Comparison of ENCODE assay signal across 13 cellular contexts in the genomic region with DNA sequence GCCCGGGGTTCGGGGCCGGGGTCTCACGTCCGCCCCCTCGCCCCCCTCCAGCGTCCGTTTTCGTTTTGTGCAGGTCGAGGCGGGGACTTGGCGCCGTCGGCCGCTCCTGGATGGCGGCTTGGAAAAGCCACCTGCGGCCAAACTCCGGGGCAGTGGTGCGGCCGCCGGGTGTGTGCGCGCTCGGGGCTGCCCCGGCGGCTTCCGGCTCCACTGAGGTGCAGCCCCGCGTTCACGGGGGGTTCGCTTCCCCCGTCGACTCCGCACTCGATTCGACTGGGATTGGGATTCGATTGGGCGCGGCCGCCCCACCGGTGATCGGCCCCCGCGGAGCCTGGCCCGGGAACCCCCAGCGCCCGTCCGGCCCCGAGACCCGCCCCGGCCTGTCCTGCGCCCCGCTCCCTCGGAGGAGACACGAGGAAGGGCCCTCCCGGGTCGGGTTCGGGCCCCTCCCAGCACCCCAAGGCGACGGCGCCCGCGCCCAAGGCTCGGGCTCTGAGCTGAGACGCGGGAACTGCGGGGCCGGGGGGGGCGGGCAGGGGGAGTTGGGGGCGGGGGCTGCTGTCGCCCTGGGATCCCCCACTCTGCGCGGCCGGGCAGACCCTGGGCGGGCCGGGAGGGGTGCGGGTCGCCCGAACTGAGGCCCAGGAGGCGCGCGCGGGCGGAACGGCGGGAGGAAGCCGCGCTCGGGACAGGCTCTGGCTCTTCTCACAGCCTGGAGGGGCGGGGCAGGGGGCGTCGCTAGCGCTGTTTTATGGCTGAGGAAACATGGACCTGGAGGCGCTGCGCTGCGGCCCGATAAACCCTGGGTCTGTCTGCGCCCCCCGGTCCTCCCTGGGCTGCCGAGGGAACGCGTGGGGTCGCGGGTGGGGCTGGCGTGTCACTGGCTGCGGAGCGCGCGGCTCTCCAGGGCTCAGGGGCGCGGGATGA. TPM values are rescaled to one million over a fixed set of nuclear protein-coding genes. Genes with fewer than 3 reads are reported as not detected.
DNase-seq lines count a peak whose midpoint lies in the region; ATAC-seq and TF ChIP-seq lines count a peak whose summit lies in the region.
"Had no signal": no experiment of that assay in that cellular context is flagged by ENCODE, and none has a peak within 500 bp of the region (broad histone marks: within the 10 kb centered on the region; RNA-seq: fewer than 3 reads in every experiment).

No MANE protein-coding gene starts in this region.

- H4K20me1 ChIP-seq in SK-N-SH (ENCODE audit: insufficient read depth), result 0 out of 2 replicates have a peak, but pooled peaks cover 4% of the 10 kb centered on the region

- peak overlapping the region in 1 of 2 donors; percentile 22 for H3K4me3 Mint-ChIP-seq in stimulated activated naive B cell treated with anti-CD40 and anti-IgM and Interleukin-4, amounts not matched to agents 10 μg/mL and 1 μg/mL and 100 μg/mL, for 72 hours

- peaks cover 18 to 47% of the 10 kb centered on the region in 2 donors for H3K27me3 Mint-ChIP-seq in stimulated activated naive B cell treated with anti-CD40 and anti-IgM and Interleukin-4, amounts not matched to agents 10 μg/mL and 1 μg/mL and 100 μg/mL, for 72 hours

- no peak for TF ChIP-seq CTCF in SK-N-SH (IDR thresholded peaks at IDR 0.05)

- H3K9me3 ChIP-seq in SK-N-SH (no peaks in the 10 kb centered on the region), NT2/D1 (ENCODE audit: insufficient read depth, low read length) (no peaks in the 10 kb centered on the region), iPS-18c (ENCODE audit: control insufficient read depth, insufficient read depth, low read length) (peaks cover 13% of the 10 kb centered on the region)
- H3K9me3 ChIP-seq: lower lobe of right lung had no signal

- CTCF ChIA-PET in SK-N-SH (lab: Yijun Ruan, JAX), result interaction anchor here (4.0 kb wide), 1 partner anchor 133 kb away, joined by 28 read pairs; no protein-coding TSS in a partner anchor

- H3K9me3 Mint-ChIP-seq in stimulated activated naive B cell treated with anti-CD40 and anti-IgM and Interleukin-4, amounts not matched to agents 10 μg/mL and 1 μg/mL and 100 μg/mL, for 72 hours, result no peaks in the 10 kb centered on the region

- H3F3A ChIP-seq in SK-N-SH (replicated peaks; ENCODE audit: insufficient read depth), result no peaks in the 10 kb centered on the region

- POLR2A ChIA-PET in SK-N-SH (lab: Yijun Ruan, JAX), result no interaction called here

- H3K79me2 ChIP-seq in SK-N-SH (ENCODE audit: insufficient read depth), result no peaks in the 10 kb centered on the region
- H3K79me2 ChIP-seq: parathyroid adenoma had no signal

- TF ChIP-seq RAD21 in SK-N-SH (IDR thresholded peaks at IDR 0.05; ENCODE audit: low read length), result no peak

- no peak for TF ChIP-seq EP300 in SK-N-SH (IDR thresholded peaks at IDR 0.05; ENCODE audit: borderline replicate concordance in 1 of 2, low read depth in 1 of 2, low read length in 1 of 2)

- H3K4me2 ChIP-seq in SK-N-SH, result no peak overlapping the region

- no peak overlapping the region for H3K27ac ChIP-seq in SK-N-SH (ENCODE audit: low read depth in 2 of 2, low read length in 1 of 2)
- H3K27ac ChIP-seq: lower lobe of right lung, parathyroid adenoma, SK-N-MC had no signal

- no peak overlapping the region for H3K4me3 ChIP-seq in SK-N-SH (ENCODE audit: low read depth in 2 of 2, low read length in 1 of 2)
- peak overlapping the region; percentile 24 for H3K4me3 ChIP-seq in NT2/D1 (ENCODE audit: insufficient read length, low read depth)
- H3K4me3 ChIP-seq in iPS-18c (ENCODE audit: insufficient read depth, low read depth, low read length), result peak overlapping the region; percentile 44
- H3K4me3 ChIP-seq: lower lobe of right lung, SK-N-MC had no signal

- H3K36me3 Mint-ChIP-seq in stimulated activated naive B cell treated with anti-CD40 and anti-IgM and Interleukin-4, amounts not matched to agents 10 μg/mL and 1 μg/mL and 100 μg/mL, for 72 hours, result peaks cover 8 to 11% of the 10 kb centered on the region in 2 donors

- ATAC-seq in SK-N-SH treated with all-trans-retinoic acid at 6 μM for 48 hours (no peak; the same call in 2 of the 3 replicates), GM19395 (IDR thresholded peaks at IDR 0.05; ENCODE audit: unreplicated experiment) (no peak)
- ATAC-seq in stimulated activated naive B cell treated with anti-CD40 and anti-IgM and Interleukin-4, amounts not matched to agents 10 μg/mL and 1 μg/mL and 100 μg/mL, for 72 hours (replicated peaks), result no peak
- ATAC-seq: lower lobe of right lung had no signal

- no peaks in the 10 kb centered on the region for H3K36me3 ChIP-seq in SK-N-SH (replicated peaks in 1 of 2; ENCODE audit: control insufficient read depth in 1 of 2, insufficient read depth in 2 of 2, low read length in 1 of 2)
- no peaks in the 10 kb centered on the region for H3K36me3 ChIP-seq in NT2/D1 (ENCODE audit: insufficient read depth, insufficient read length, low read length)

- H3K27ac Mint-ChIP-seq in stimulated activated naive B cell treated with anti-CD40 and anti-IgM and Interleukin-4, amounts not matched to agents 10 μg/mL and 1 μg/mL and 100 μg/mL, for 72 hours, result peak overlapping the region; percentile 25

- peaks cover 0 to 8% of the 10 kb centered on the region in 2 donors for H3K4me1 Mint-ChIP-seq in stimulated activated naive B cell treated with anti-CD40 and anti-IgM and Interleukin-4, amounts not matched to agents 10 μg/mL and 1 μg/mL and 100 μg/mL, for 72 hours

- no peaks in the 10 kb centered on the region for H3K9me2 ChIP-seq in SK-N-SH

- no peak overlapping the region for H2AFZ ChIP-seq in SK-N-SH (ENCODE audit: low read depth)
- H2AFZ ChIP-seq: parathyroid adenoma had no signal

- DNase-seq in SK-N-SH (peak; percentile 68), NT2/D1 (ENCODE audit: low read depth, low spot score) (no peak), hepatic stellate cell (ENCODE audit: low spot score) (no peak), NCI-H69 (lab: John Stamatoyannopoulos, UW) (no peak)
- DNase-seq in stimulated activated naive B cell treated with anti-CD40 and anti-IgM and Interleukin-4, amounts not matched to agents 10 μg/mL and 1 μg/mL and 100 μg/mL, for 72 hours, result no peak
- DNase-seq: activated CD4-positive, alpha-beta T cell treated with anti-CD3 and anti-CD28 coated beads for 1 hour; activated effector memory CD4-positive, alpha-beta T cell treated with anti-CD3 and anti-CD28 coated beads, Interleukin-2, amount 50 U/mL, for 16 hours; lower lobe of right lung had no signal

- H3K27me3 ChIP-seq in SK-N-SH (ENCODE audit: insufficient read depth) (peaks cover 46% of the 10 kb centered on the region), NT2/D1 (ENCODE audit: insufficient read depth, insufficient read length) (peaks cover 86% of the 10 kb centered on the region)

- H3K9ac ChIP-seq in SK-N-SH (no peak overlapping the region), NT2/D1 (ENCODE audit: insufficient read length, low read depth) (peak overlapping the region; percentile 32)
- H3K9ac ChIP-seq: parathyroid adenoma had no signal

- no peaks in the 10 kb centered on the region for H3K4me1 ChIP-seq in SK-N-SH (ENCODE audit: control insufficient read depth in 1 of 2, insufficient read depth in 2 of 2, low read depth in 1 of 2, low read length in 1 of 2)
- no peaks in the 10 kb centered on the region for H3K4me1 ChIP-seq in NT2/D1 (ENCODE audit: insufficient read depth, insufficient read length)
- H3K4me1 ChIP-seq: parathyroid adenoma had no signal

- no CpG with 5 or more reads among the region's 111 CpGs for WGBS in SK-N-SH (ENCODE audit: low lambda C conversion rate)

TF ChIP-seq in SK-N-SH, 30 proteins besides CTCF, POLR2A, EP300 and RAD21:
- TF ChIP-seq ELF1 (IDR thresholded peaks at IDR 0.05) (no peak), CHD2 (IDR thresholded peaks at IDR 0.05; ENCODE audit: low read length, partially characterized antibody) (no peak), TAF1 (IDR thresholded peaks at IDR 0.05; ENCODE audit: borderline replicate concordance, low read depth, low read length) (no peak), FOXM1 (IDR thresholded peaks at IDR 0.05; ENCODE audit: low read depth) (no peak), RCOR1 (IDR thresholded peaks at IDR 0.05; ENCODE audit: low read length) (no peak), MEF2A (IDR thresholded peaks at IDR 0.05; ENCODE audit: borderline replicate concordance, low read depth) (no peak), NRF1 (IDR thresholded peaks at IDR 0.05; ENCODE audit: low read depth, low read length) (no peak), POLR2AphosphoS5 (IDR thresholded peaks at IDR 0.05; ENCODE audit: low read depth, low read length) (no peak)
- TF ChIP-seq, protein P1, sequence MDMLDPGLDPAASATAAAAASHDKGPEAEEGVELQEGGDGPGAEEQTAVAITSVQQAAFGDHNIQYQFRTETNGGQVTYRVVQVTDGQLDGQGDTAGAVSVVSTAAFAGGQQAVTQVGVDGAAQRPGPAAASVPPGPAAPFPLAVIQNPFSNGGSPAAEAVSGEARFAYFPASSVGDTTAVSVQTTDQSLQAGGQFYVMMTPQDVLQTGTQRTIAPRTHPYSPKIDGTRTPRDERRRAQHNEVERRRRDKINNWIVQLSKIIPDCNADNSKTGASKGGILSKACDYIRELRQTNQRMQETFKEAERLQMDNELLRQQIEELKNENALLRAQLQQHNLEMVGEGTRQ (IDR thresholded peaks at IDR 0.05; ENCODE audit: borderline replicate concordance, low read depth, low read length), result no peak

TF ChIP-seq in SK-N-SH treated with all-trans-retinoic acid at 6 μM for 48 hours, 23 proteins besides CTCF, POLR2A, EP300 and RAD21 (continues in another document):
- TF ChIP-seq ARNTL (CRISPR knock-in tag; IDR thresholded peaks at IDR 0.05; ENCODE audit: borderline replicate concordance, low read depth) (no peak), PPARA (CRISPR knock-in tag; IDR thresholded peaks at IDR 0.05; ENCODE audit: borderline replicate concordance) (no peak), ZFP30 (CRISPR knock-in tag; IDR thresholded peaks at IDR 0.05) (no peak), ZFP3 (CRISPR knock-in tag; IDR thresholded peaks at IDR 0.05) (no peak)

RNA-seq across cellular contexts. Expression of a gene that starts 1.6 kb away (rescaled TPM):
- polyA plus RNA-seq in SK-N-SH (2012; rRNA removed), result not detected in 2 replicates
- not detected in 2 replicates for polyA plus RNA-seq in SK-N-SH (2012; cell fraction: cytosol; rRNA removed)
- not detected in 2 replicates for polyA plus RNA-seq in SK-N-SH (2012; cell fraction: nucleus; rRNA removed)

Comparison
In these comparisons a context has a peak if more than half of its experiments do, and no peak if none do; other contexts are left out.
1. H3K4me3 ChIP-seq: peak in NT2/D1 (single experiment) and iPS-18c (single experiment); none in SK-N-SH (0 of 2).